26 cellular contexts compared by ENCODE assay signal in genomic region chr4:1864076-1865008, GRCh38. TPM values are rescaled to one million over a fixed set of nuclear protein-coding genes. Genes with fewer than 3 reads are reported as not detected.
A peak's percentile ranks its signal among the peaks of the same experiment; 100 is the strongest.
DNase-seq lines count a peak whose midpoint lies in the region; ATAC-seq and TF ChIP-seq lines count a peak whose summit lies in the region.
"Had no signal": no experiment of that assay in that cellular context is flagged by ENCODE, and none has a peak within 500 bp of the region (broad histone marks: within the 10 kb centered on the region; RNA-seq: fewer than 3 reads in every experiment).

No MANE protein-coding gene starts in this region.

- H3K27me3 Mint-ChIP-seq in nephron progenitor cell (ENCODE audit: low read depth, poor library complexity): peaks cover 33% of the 10 kb centered on the region
- no peaks in the 10 kb centered on the region for H3K27me3 Mint-ChIP-seq in activated naive CD4-positive, alpha-beta T cell treated with anti-CD3 and anti-CD28 coated beads for 36 hours (ENCODE audit: low read depth)
- H3K27me3 Mint-ChIP-seq: stimulated activated naive CD8-positive, alpha-beta T cell treated with anti-CD3 and anti-CD28 coated beads, Interleukin-15, Interleukin-2, amounts not matched to agents 100 ng/mL and 50 ng/mL, for 24 hours had no signal

- no peak for ATAC-seq in GM19324 (IDR thresholded peaks at IDR 0.05; ENCODE audit: low FRiP score, unreplicated experiment)
- ATAC-seq in GM21528 (IDR thresholded peaks at IDR 0.05; ENCODE audit: low FRiP score, unreplicated experiment): no peak
- ATAC-seq: lower lobe of right lung, sciatic nerve had no signal

- intact Hi-C loops in activated naive CD4-positive, alpha-beta T cell treated with anti-CD3 and anti-CD28 coated beads for 36 hours (cut with micrococcal nuclease): no loop called here

- H3K4me1 ChIP-seq in DOHH2 (ENCODE audit: control insufficient read depth, low read length) (peaks cover 48% of the 10 kb centered on the region), ectodermal cell (ENCODE audit: control insufficient read depth, insufficient read depth, low read length) (peaks cover 26% of the 10 kb centered on the region)
- H3K4me1 ChIP-seq: lower lobe of right lung had no signal

- no peaks in the 10 kb centered on the region for H4K20me1 ChIP-seq in DOHH2 (ENCODE audit: control insufficient read depth, insufficient read depth, low read depth, low read length)

- no peaks in the 10 kb centered on the region for H3K36me3 Mint-ChIP-seq in nephron progenitor cell (ENCODE audit: low read depth)
- H3K36me3 Mint-ChIP-seq in activated naive CD4-positive, alpha-beta T cell treated with anti-CD3 and anti-CD28 coated beads for 36 hours (ENCODE audit: low read depth): no peaks in the 10 kb centered on the region

- peak overlapping the region; percentile 57 for H3K4me3 Mint-ChIP-seq in nephron progenitor cell
- no peak overlapping the region for H3K4me3 Mint-ChIP-seq in activated naive CD4-positive, alpha-beta T cell treated with anti-CD3 and anti-CD28 coated beads for 36 hours
- H3K4me3 Mint-ChIP-seq: dendritic cell treated with granulocyte-macrophage colony-stimulating factor and Interleukin-4, amounts not matched to agents 40 ng/mL and 50 ng/mL, for 4 days; stimulated activated naive CD8-positive, alpha-beta T cell treated with anti-CD3 and anti-CD28 coated beads, Interleukin-15, Interleukin-2, amounts not matched to agents 100 ng/mL and 50 ng/mL, for 24 hours had no signal

- DNase-seq in NCI-H2227 (lab: John Stamatoyannopoulos, UW; ENCODE audit: unreplicated experiment) (peak; percentile 52), nephron progenitor cell (peak; percentile 65), NCI-H1092 treated with DMSO at 0.1 percent for 48 hours (lab: John Stamatoyannopoulos, UW) (no peak)
- DNase-seq in activated naive CD4-positive, alpha-beta T cell treated with anti-CD3 and anti-CD28 coated beads for 36 hours: no peak
- DNase-seq: activated CD4-positive, alpha-beta T cell treated with anti-CD3 and anti-CD28 coated beads, Interleukin-2, amount 50 U/mL, for 1 hour; activated gamma-delta T cell treated with Interleukin-2 at 50 U/mL for 16 hours; activated T-cell treated with anti-CD3 and anti-CD28 coated beads, Interleukin-2, amount 50 U/mL, for 48 hours; C1 segment of cervical spinal cord; DND-41; foreskin melanocyte; GM23248; KBM-7; lower lobe of right lung; MG63; NCI-H2081 treated with DMSO at 0.1 percent for 48 hours; NCI-H345; SHP77 treated with DMSO at 0.1 percent for 48 hours; stimulated activated CD8-positive, alpha-beta memory T cell treated with anti-CD3 and anti-CD28 coated beads, Interleukin-4, amount 100 ng/mL, for 48 hours; testis had no signal

- no peaks in the 10 kb centered on the region for H3K9me3 ChIP-seq in DOHH2 (ENCODE audit: control insufficient read depth, insufficient read depth, low read length)
- no peaks in the 10 kb centered on the region for H3K9me3 ChIP-seq in ectodermal cell (ENCODE audit: control insufficient read depth, low read length)
- H3K9me3 ChIP-seq: lower lobe of right lung, MG63, testis had no signal

- peaks cover 14% of the 10 kb centered on the region for H3F3A ChIP-seq in DOHH2 (ENCODE audit: control insufficient read depth, insufficient read depth)

- no peaks in the 10 kb centered on the region for H3K9me3 Mint-ChIP-seq in nephron progenitor cell
- no peaks in the 10 kb centered on the region for H3K9me3 Mint-ChIP-seq in activated naive CD4-positive, alpha-beta T cell treated with anti-CD3 and anti-CD28 coated beads for 36 hours
- H3K9me3 Mint-ChIP-seq: dendritic cell treated with granulocyte-macrophage colony-stimulating factor and Interleukin-4, amounts not matched to agents 40 ng/mL and 50 ng/mL, for 4 days; stimulated activated naive CD8-positive, alpha-beta T cell treated with anti-CD3 and anti-CD28 coated beads, Interleukin-15, Interleukin-2, amounts not matched to agents 100 ng/mL and 50 ng/mL, for 24 hours had no signal

- H3K27ac Mint-ChIP-seq in nephron progenitor cell: peak overlapping the region; percentile 96
- no peak overlapping the region for H3K27ac Mint-ChIP-seq in activated naive CD4-positive, alpha-beta T cell treated with anti-CD3 and anti-CD28 coated beads for 36 hours
- H3K27ac Mint-ChIP-seq: dendritic cell treated with granulocyte-macrophage colony-stimulating factor and Interleukin-4, amounts not matched to agents 40 ng/mL and 50 ng/mL, for 4 days had no signal

- H3K4me3 ChIP-seq in DOHH2 (ENCODE audit: low read length) (no peak overlapping the region; the same call in 1 of the 2 replicates), ectodermal cell (ENCODE audit: insufficient read depth, low read depth, low read length) (no peak overlapping the region)
- H3K4me3 ChIP-seq: GM23248, lower lobe of right lung, MG63, testis had no signal

- H3K27me3 ChIP-seq in DOHH2 (ENCODE audit: control insufficient read depth, low read length) (no peaks in the 10 kb centered on the region), ectodermal cell (ENCODE audit: control insufficient read depth, insufficient read depth, low read length, poor library complexity, severe bottlenecking) (peaks cover 73% of the 10 kb centered on the region)
- H3K27me3 ChIP-seq: MG63, testis had no signal

- no peaks in the 10 kb centered on the region for H3K36me3 ChIP-seq in DOHH2 (ENCODE audit: control insufficient read depth, low read length)
- H3K36me3 ChIP-seq in ectodermal cell (ENCODE audit: control insufficient read depth, insufficient read depth, low read length): no peaks in the 10 kb centered on the region
- H3K36me3 ChIP-seq: lower lobe of right lung, MG63 had no signal

- no peaks in the 10 kb centered on the region for H3K9me2 ChIP-seq in DOHH2 (replicated peaks; ENCODE audit: control insufficient read depth, low read length)

- H3K79me2 ChIP-seq in DOHH2 (ENCODE audit: control insufficient read depth, low read length): peaks cover 5% of the 10 kb centered on the region

- WGBS in ectodermal cell, 2 experiments: 69 to 70% methylated on average over 17 of the region's 17 CpGs

- peaks cover 52% of the 10 kb centered on the region for H3K4me1 Mint-ChIP-seq in nephron progenitor cell
- peaks cover 25% of the 10 kb centered on the region for H3K4me1 Mint-ChIP-seq in activated naive CD4-positive, alpha-beta T cell treated with anti-CD3 and anti-CD28 coated beads for 36 hours (ENCODE audit: low read depth)

- peak overlapping the region; percentile 90 for H3K4me2 ChIP-seq in DOHH2 (ENCODE audit: low read length)

- H3K27ac ChIP-seq in DOHH2 (ENCODE audit: low read depth, low read length): no peak overlapping the region
- H3K27ac ChIP-seq in ectodermal cell (ENCODE audit: insufficient read depth, low read depth, low read length, poor library complexity, severe bottlenecking): peak overlapping the region; percentile 44
- H3K27ac ChIP-seq: GM23248, lower lobe of right lung, testis had no signal

- CTCF ChIA-PET in activated naive CD4-positive, alpha-beta T cell treated with anti-CD3 and anti-CD28 coated beads for 36 hours (lab: Charles Lee): interaction anchor here (0.8 kb wide), 1 partner anchor 46 kb away, joined by 3 read pairs; no protein-coding TSS in a partner anchor

- no peak for TF ChIP-seq CTCF in DOHH2 (IDR thresholded peaks at IDR 0.05; ENCODE audit: low read depth, low read length, poor library complexity, severe bottlenecking)
- TF ChIP-seq CTCF in nephron progenitor cell (IDR thresholded peaks at IDR 0.05): no peak

RNA-seq across cellular contexts. Expression of gene NSD2, which starts 6.9 kb away (rescaled TPM):
- 218 TPM for polyA plus RNA-seq in ectodermal cell (2013, experiment 1 of 4)
- polyA plus RNA-seq in ectodermal cell (2013, experiment 2 of 4): 229 TPM
- 133 TPM for polyA plus RNA-seq in ectodermal cell (2013, experiment 3 of 4)
- polyA plus RNA-seq in ectodermal cell (2013, experiment 4 of 4): 142 TPM
- total RNA-seq in activated naive CD4-positive, alpha-beta T cell treated with anti-CD3 and anti-CD28 coated beads for 36 hours: 100 to 1,000 TPM; 246 to 250 TPM

RNA-seq across cellular contexts. Expression of gene LETM1, which starts 8.4 kb away (rescaled TPM):
- 32.0 TPM for polyA plus RNA-seq in ectodermal cell (2013, experiment 1 of 4)
- polyA plus RNA-seq in ectodermal cell (2013, experiment 2 of 4): 30.2 TPM
- polyA plus RNA-seq in ectodermal cell (2013, experiment 3 of 4): 21.9 TPM
- 22.5 TPM for polyA plus RNA-seq in ectodermal cell (2013, experiment 4 of 4)
- 10 to 100 TPM; 36.3 to 40.5 TPM for total RNA-seq in activated naive CD4-positive, alpha-beta T cell treated with anti-CD3 and anti-CD28 coated beads for 36 hours

Comparison
In these comparisons a context has a peak if more than half of its experiments do, and no peak if none do; other contexts are left out.
1. DNase-seq: peak in NCI-H2227 (single experiment) and nephron progenitor cell (single experiment); none in NCI-H1092 treated with DMSO at 0.1 percent for 48 hours (single experiment) and activated naive CD4-positive, alpha-beta T cell treated with anti-CD3 and anti-CD28 coated beads for 36 hours (single experiment).